Comparison of ENCODE assay signal across 8 cellular contexts in genomic region chr1:18954270-18955071, GRCh38. TPM values are rescaled to one million over a fixed set of nuclear protein-coding genes. Genes with fewer than 3 reads are reported as not detected.
DNase-seq lines count a peak whose midpoint lies in the region; ATAC-seq and TF ChIP-seq lines count a peak whose summit lies in the region.

No MANE protein-coding gene starts in this region.

- H3K79me2 ChIP-seq in parathyroid adenoma: peaks cover 25% of the 10 kb centered on the region

- H3K27ac ChIP-seq in SJSA1 (no peak overlapping the region), esophagus squamous epithelium (peak overlapping the region; percentile 90 to 95 (median 94)), parathyroid adenoma (peak overlapping the region; percentile 24)

- peaks cover 73% of the 10 kb centered on the region for H3K4me1 ChIP-seq in SJSA1 (replicated peaks)
- H3K4me1 ChIP-seq in esophagus squamous epithelium: peaks cover 56 to 76% (median 58%) of the 10 kb centered on the region in 3 donors
- H3K4me1 ChIP-seq in parathyroid adenoma: peaks cover 23% of the 10 kb centered on the region

- ATAC-seq in HG03045 (IDR thresholded peaks at IDR 0.05; ENCODE audit: unreplicated experiment): no peak
- ATAC-seq in HG03565 (IDR thresholded peaks at IDR 0.05; ENCODE audit: unreplicated experiment): no peak

- TF ChIP-seq CTCF in Calu3 (IDR thresholded peaks at IDR 0.05; ENCODE audit: unreplicated experiment) (no peak), esophagus squamous epithelium (IDR thresholded peaks at IDR 0.05) (no peak), parathyroid adenoma (IDR thresholded peaks at IDR 0.05) (no peak)

- intact Hi-C loops in Calu3 (cut with micrococcal nuclease; ENCODE audit: unreplicated experiment): loop anchor here (5.0 to 10.0 kb wide), 2 partner anchors 50 to 58 kb away; partner anchors contain the start of gene ALDH4A1
- intact Hi-C loops in esophagus squamous epithelium (cut with DNase I): no loop called here

- CTCF ChIA-PET in Calu3 (lab: Charles Lee): interaction anchor here (0.5 kb wide), 1 partner anchor 17 kb away, joined by 3 read pairs; no protein-coding TSS in a partner anchor

- peak overlapping the region; percentile 77 for H3K4me3 Mint-ChIP-seq in Calu3 (ENCODE audit: low read depth, unreplicated experiment)

- WGBS in esophagus squamous epithelium, 2 donors: 17 to 28% methylated on average over 3 to 4 of the region's 7 CpGs

- H3K36me3 ChIP-seq in SJSA1 (peaks cover 19% of the 10 kb centered on the region), esophagus squamous epithelium (no peaks in the 10 kb centered on the region), parathyroid adenoma (ENCODE audit: control insufficient read depth, insufficient read depth, low read length) (no peaks in the 10 kb centered on the region)

- H3K4me3 ChIP-seq in SJSA1 (peak overlapping the region; percentile 98), esophagus squamous epithelium (peak overlapping the region; percentile 70 to 95 (median 82)), parathyroid adenoma (ENCODE audit: low read depth, low read length) (peak overlapping the region; percentile 68)

- no peak overlapping the region for H3K27ac Mint-ChIP-seq in Calu3 (ENCODE audit: unreplicated experiment)

- H3K27me3 ChIP-seq in SJSA1 (replicated peaks) (no peaks in the 10 kb centered on the region), esophagus squamous epithelium (no peaks in the 10 kb centered on the region), parathyroid adenoma (ENCODE audit: control insufficient read depth, insufficient read depth, low read length) (no peaks in the 10 kb centered on the region)

- no peaks in the 10 kb centered on the region for H3K9me3 Mint-ChIP-seq in Calu3 (ENCODE audit: low read depth, unreplicated experiment)

- H3K36me3 Mint-ChIP-seq in Calu3 (ENCODE audit: insufficient read depth, unreplicated experiment): peaks cover 18% of the 10 kb centered on the region

- no peak overlapping the region for H2AFZ ChIP-seq in parathyroid adenoma

- DNase-seq in Calu3: no peak
- DNase-seq in SJSA1 (ENCODE audit: low read depth in 1 of 2, low spot score in 2 of 2): peak in 1 of 2 experiments; percentile 44
- no peak for DNase-seq in esophagus squamous epithelium (lab: John Stamatoyannopoulos, UW)
- DNase-seq in A172 (ENCODE audit: low spot score): no peak
- no peak for DNase-seq in NCI-H2107 (lab: John Stamatoyannopoulos, UW)

- H3K9ac ChIP-seq in parathyroid adenoma: no peak overlapping the region

- H3K4me2 ChIP-seq in parathyroid adenoma (ENCODE audit: low read length): peak overlapping the region; percentile 79

- peaks cover 23% of the 10 kb centered on the region for H3K4me1 Mint-ChIP-seq in Calu3 (ENCODE audit: low read depth, unreplicated experiment)

- H3K9me3 ChIP-seq in SJSA1 (replicated peaks) (peaks cover 4% of the 10 kb centered on the region; the same call in 1 of the 2 replicates), esophagus squamous epithelium (no peaks in the 10 kb centered on the region), parathyroid adenoma (ENCODE audit: control insufficient read depth, low read length) (no peaks in the 10 kb centered on the region)

- no peaks in the 10 kb centered on the region for H3K27me3 Mint-ChIP-seq in Calu3 (ENCODE audit: unreplicated experiment)

- no peak for TF ChIP-seq POLR2A in esophagus squamous epithelium (IDR thresholded peaks at IDR 0.05)

- no TSS peak for BruUV-seq in Calu3 (replicated peaks; lab: Mats Ljungman, UMichigan)

RNA-seq across cellular contexts. Expression of gene IFFO2, which starts 2.0 kb away (rescaled TPM):
- total RNA-seq in Calu3 (2022): 6.6 and 13.0 TPM in 2 replicates
- 11.4 and 15.3 TPM in 2 replicates for total RNA-seq in SJSA1 (2014; rRNA removed; shearing (Covaris generic))
- 10 to 100 TPM; 25.8 to 88.8 (median 52.7) TPM for total RNA-seq in esophagus squamous epithelium
- total RNA-seq in A172 (2014; rRNA removed; shearing (Covaris generic)): 6.3 and 7.1 TPM in 2 replicates

RNA-seq across cellular contexts. Expression of gene ALDH4A1, which starts 52.1 kb away (rescaled TPM):
- 10.1 and 10.7 TPM in 2 replicates for total RNA-seq in Calu3 (2022)
- total RNA-seq in SJSA1 (2014; rRNA removed; shearing (Covaris generic)): 5.6 and 10.8 TPM in 2 replicates
- total RNA-seq in esophagus squamous epithelium: 10 to 100 TPM; 36.7 to 59.1 (median 50.3) TPM
- total RNA-seq in A172 (2014; rRNA removed; shearing (Covaris generic)): 8.4 and 10.1 TPM in 2 replicates
